Comparison of ENCODE assay signal across 18 cellular contexts in genomic region chr3:153552887-153553604, GRCh38.
"Had no signal": no experiment of that assay in that cellular context is flagged by ENCODE, and none has a peak within 500 bp of the region (broad histone marks: within the 10 kb centered on the region; RNA-seq: fewer than 3 reads in every experiment).

No MANE protein-coding gene starts in this region.

- H3K9me3 ChIP-seq: gastroesophageal sphincter, thoracic aorta, upper lobe of right lung had no signal

- H3K9me3 Mint-ChIP-seq: effector memory CD8-positive, alpha-beta T cell had no signal

- H3K27me3 Mint-ChIP-seq: activated T-cell treated with anti-CD3 and anti-CD28 coated beads, Interleukin-2, amount 50 U/mL, for 24 hours; dendritic cell treated with granulocyte-macrophage colony-stimulating factor and Interleukin-4, amounts not matched to agents 40 ng/mL and 50 ng/mL, for 4 days; effector memory CD8-positive, alpha-beta T cell had no signal

- H3K27ac ChIP-seq: gastroesophageal sphincter, stomach, thoracic aorta, upper lobe of right lung, WERI-Rb-1 had no signal

- H3K36me3 ChIP-seq: gastroesophageal sphincter, stomach, thoracic aorta, upper lobe of right lung, WERI-Rb-1 had no signal

- H3K4me1 Mint-ChIP-seq: nephron had no signal

- DNase-seq: activated CD4-positive, alpha-beta T cell treated with anti-CD3 and anti-CD28 coated beads, Interleukin-2, amount 50 U/mL, for 48 hours; activated effector memory CD4-positive, alpha-beta T cell treated with Interleukin-2 at 50 U/mL for 16 hours; activated T-cell treated with anti-CD3 and anti-CD28 coated beads, Interleukin-2, amount 50 U/mL, for 24 hours; amygdala; effector memory CD8-positive, alpha-beta T cell; nucleus accumbens; posterior cingulate gyrus; stomach; upper lobe of right lung; WERI-Rb-1 had no signal

- H3K27me3 ChIP-seq: gastroesophageal sphincter, stomach, upper lobe of right lung had no signal

- H3K36me3 Mint-ChIP-seq: brain had no signal

- H3K4me3 ChIP-seq: gastroesophageal sphincter, stomach, thoracic aorta, upper lobe of right lung had no signal

- H3K4me3 Mint-ChIP-seq: activated T-cell treated with anti-CD3 and anti-CD28 coated beads, Interleukin-2, amount 50 U/mL, for 24 hours; brain; dendritic cell treated with granulocyte-macrophage colony-stimulating factor and Interleukin-4, amounts not matched to agents 40 ng/mL and 50 ng/mL, for 4 days; effector memory CD8-positive, alpha-beta T cell; nephron; T-helper 1 cell treated with Interleukin-12 subunit alpha and Interleukin-12 subunit beta and Interleukin-4 antibody, amounts not matched to agents 30 μg/mL and 1 μg/mL, for 36 hours had no signal

- ATAC-seq: activated naive CD4-positive, alpha-beta T cell treated with anti-CD3 and anti-CD28 coated beads, Interleukin-2, amount 50 U/mL, for 72 hours; effector memory CD8-positive, alpha-beta T cell; gastroesophageal sphincter; sciatic nerve had no signal

- H3K27ac Mint-ChIP-seq: activated naive CD4-positive, alpha-beta T cell treated with anti-CD3 and anti-CD28 coated beads, Interleukin-2, amount 50 U/mL, for 72 hours; activated T-cell treated with anti-CD3 and anti-CD28 coated beads, Interleukin-2, amount 50 U/mL, for 24 hours; brain; dendritic cell treated with granulocyte-macrophage colony-stimulating factor and Interleukin-4, amounts not matched to agents 40 ng/mL and 50 ng/mL, for 4 days; nephron; T-helper 1 cell treated with Interleukin-12 subunit alpha and Interleukin-12 subunit beta and Interleukin-4 antibody, amounts not matched to agents 30 μg/mL and 1 μg/mL, for 36 hours had no signal

- H3K4me1 ChIP-seq: gastroesophageal sphincter, stomach, upper lobe of right lung had no signal
